8 cellular contexts compared by ENCODE assay signal in genomic region chr7:1137517-1138167, GRCh38. TPM values are rescaled to one million over a fixed set of nuclear protein-coding genes. Genes with fewer than 3 reads are reported as not detected.
DNase-seq lines count a peak whose midpoint lies in the region; ATAC-seq and TF ChIP-seq lines count a peak whose summit lies in the region.

No MANE protein-coding gene starts in this region.

- ATAC-seq in HG02943 (IDR thresholded peaks at IDR 0.05; ENCODE audit: low read depth, unreplicated experiment) (peak; percentile 58), psoas muscle (peak; percentile 80 to 86 (median 85))

- no peaks in the 10 kb centered on the region for H3K36me3 ChIP-seq in psoas muscle (ENCODE audit: insufficient read depth in 1 of 2, low read depth in 1 of 2)

- H3K4me1 Mint-ChIP-seq in activated CD4-positive, alpha-beta T cell treated with anti-CD3 and anti-CD28 coated beads, Interleukin-2, amount 10 ng/mL, durations not matched to agents 7 days and 5 days, result peaks cover 14% of the 10 kb centered on the region

- H3K4me1 ChIP-seq in psoas muscle, result peaks cover 12% of the 10 kb centered on the region

- WGBS in psoas muscle, 3 donors, result 8 to 10% (median 8%) methylated on average over 37 to 51 of the region's 51 CpGs

- H3K27ac Mint-ChIP-seq in activated CD4-positive, alpha-beta T cell treated with anti-CD3 and anti-CD28 coated beads, Interleukin-2, amount 10 ng/mL, durations not matched to agents 7 days and 5 days, result peak overlapping the region; percentile 92

- no peak for DNase-seq in activated CD4-positive, alpha-beta T cell treated with anti-CD3 and anti-CD28 coated beads, Interleukin-2, amount 10 ng/mL, durations not matched to agents 7 days and 5 days
- no peak for DNase-seq in activated CD4-positive, alpha-beta T cell treated with anti-CD3 and anti-CD28 coated beads, Interleukin-2, amount 50 U/mL, for 1 hour
- DNase-seq in SW480 (ENCODE audit: low spot score) (peak; percentile 59), foreskin fibroblast (no peak), psoas muscle (no peak), SIG-M5 (lab: John Stamatoyannopoulos, UW) (no peak)
- DNase-seq in activated CD8-positive, alpha-beta memory T cell treated with anti-CD3 and anti-CD28 coated beads, Interleukin-2, amount 50 U/mL, for 48 hours, result no peak

- H3K9me3 Mint-ChIP-seq in activated CD4-positive, alpha-beta T cell treated with anti-CD3 and anti-CD28 coated beads, Interleukin-2, amount 10 ng/mL, durations not matched to agents 7 days and 5 days, result no peaks in the 10 kb centered on the region

- H3K36me3 Mint-ChIP-seq in activated CD4-positive, alpha-beta T cell treated with anti-CD3 and anti-CD28 coated beads, Interleukin-2, amount 10 ng/mL, durations not matched to agents 7 days and 5 days (ENCODE audit: low read depth), result no peaks in the 10 kb centered on the region

- CTCF ChIA-PET in activated CD4-positive, alpha-beta T cell treated with anti-CD3 and anti-CD28 coated beads, Interleukin-2, amount 10 ng/mL, durations not matched to agents 7 days and 5 days (lab: Charles Lee), result interaction anchor here (0.7 to 3.1 kb wide), 11 partner anchors 14 to 145 kb away, joined by 3 to 14 read pairs (median 3); partner anchors contain the start of gene ZFAND2A

- POLR2A ChIA-PET in activated CD4-positive, alpha-beta T cell treated with anti-CD3 and anti-CD28 coated beads, Interleukin-2, amount 10 ng/mL, durations not matched to agents 7 days and 5 days (lab: Charles Lee), result no interaction called here

- intact Hi-C loops in psoas muscle (cut with DNase I), result no loop called here

- H3K4me3 ChIP-seq in foreskin fibroblast (ENCODE audit: low read depth in 1 of 2, low read length in 2 of 2), result peak overlapping the region; percentile 71 to 85
- peak overlapping the region; percentile 98 for H3K4me3 ChIP-seq in psoas muscle

- TF ChIP-seq CTCF in foreskin fibroblast (IDR thresholded peaks at IDR 0.05; ENCODE audit: low read depth, low read length) (no peak), psoas muscle (IDR thresholded peaks at IDR 0.05) (no peak)

- H3K27me3 Mint-ChIP-seq in activated CD4-positive, alpha-beta T cell treated with anti-CD3 and anti-CD28 coated beads, Interleukin-2, amount 10 ng/mL, durations not matched to agents 7 days and 5 days, result no peaks in the 10 kb centered on the region

- H3K4me3 Mint-ChIP-seq in activated CD4-positive, alpha-beta T cell treated with anti-CD3 and anti-CD28 coated beads, Interleukin-2, amount 10 ng/mL, durations not matched to agents 7 days and 5 days, result peak overlapping the region; percentile 82

- H3K9me3 ChIP-seq in psoas muscle, result no peaks in the 10 kb centered on the region

- H3K27ac ChIP-seq in psoas muscle, result peak overlapping the region; percentile 85

- no peaks in the 10 kb centered on the region for H3K27me3 ChIP-seq in psoas muscle (ENCODE audit: insufficient read depth in 3 of 3, low read length in 2 of 3)

RNA-seq across cellular contexts. Expression of gene ZFAND2A, which starts 22.4 kb away (rescaled TPM):
- total RNA-seq in activated CD4-positive, alpha-beta T cell treated with anti-CD3 and anti-CD28 coated beads, Interleukin-2, amount 10 ng/mL, durations not matched to agents 7 days and 5 days, result 10 to 100 TPM; 23.3 to 24.0 TPM
- total RNA-seq in psoas muscle, result 10 to 100 TPM in 1 of 4 donors, 1 to 10 TPM in 3; 5.7 to 18.4 (median 8.9) TPM
- 10 to 100 TPM; 27.4 to 61.1 (median 57.2) TPM for polyA plus RNA-seq in psoas muscle

RNA-seq across cellular contexts. Expression of gene GPER1, which starts 49.7 kb away (rescaled TPM):
- total RNA-seq in activated CD4-positive, alpha-beta T cell treated with anti-CD3 and anti-CD28 coated beads, Interleukin-2, amount 10 ng/mL, durations not matched to agents 7 days and 5 days, result under 1 TPM in 1 of 2 experiments, not detected in 1; 0.08 TPM
- total RNA-seq in psoas muscle, result 1 to 10 TPM; 1.1 to 3.1 (median 1.5) TPM
- 1 to 10 TPM in 2 of 3 donors, under 1 TPM in 1; 0.90 to 1.5 (median 1.4) TPM for polyA plus RNA-seq in psoas muscle
